8 cellular contexts compared by ENCODE assay signal in the genomic region with DNA sequence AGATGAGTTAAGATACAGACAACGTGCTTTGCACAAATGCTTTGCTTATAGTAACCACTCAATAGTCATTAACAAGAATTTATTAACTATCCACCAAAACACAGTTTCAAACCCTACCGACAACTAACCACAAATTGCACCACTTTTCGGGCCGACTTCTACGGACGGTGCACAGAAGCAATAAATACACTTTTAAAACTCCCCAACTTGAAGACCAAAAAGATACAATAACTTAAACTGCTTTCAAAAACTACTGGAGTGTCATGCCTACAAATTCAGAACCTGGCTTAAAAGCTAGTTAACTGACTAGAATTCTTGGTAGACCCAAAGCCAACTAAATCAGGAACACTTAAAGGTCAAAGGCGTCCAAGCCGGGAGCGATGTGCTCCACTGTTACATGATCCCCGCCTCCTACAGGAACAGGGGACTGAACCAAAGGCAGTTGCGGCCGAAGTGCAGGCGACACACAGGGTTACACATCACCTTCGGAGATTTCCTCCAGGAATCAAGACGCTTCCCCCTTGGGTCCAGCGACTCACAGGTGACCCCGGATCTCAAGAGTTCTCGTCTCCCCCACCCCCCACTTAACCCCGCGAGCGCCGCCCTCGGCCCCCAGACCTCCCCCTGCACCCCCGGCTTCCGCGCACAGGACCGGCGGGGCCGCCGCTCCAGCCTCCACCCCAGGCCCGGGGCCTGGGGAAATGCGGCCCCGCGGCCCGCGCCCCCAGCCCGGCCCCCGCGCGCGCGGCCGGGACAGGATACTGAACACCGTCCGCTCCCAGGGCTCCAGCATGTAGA. TPM values are rescaled to one million over a fixed set of nuclear protein-coding genes. Genes with fewer than 3 reads are reported as not detected.
A peak's percentile ranks its signal among the peaks of the same experiment; 100 is the strongest.
DNase-seq lines count a peak whose midpoint lies in the region; ATAC-seq and TF ChIP-seq lines count a peak whose summit lies in the region.

No MANE protein-coding gene starts in this region.

- TF ChIP-seq POLR2A in Peyer's patch (IDR thresholded peaks at IDR 0.05) (no peak), gastrocnemius medialis (IDR thresholded peaks at IDR 0.05) (no peak)

- H3K4me1 Mint-ChIP-seq in brain: peaks cover 33% of the 10 kb centered on the region

- in situ Hi-C loops in gastrocnemius medialis (cut with MboI; ENCODE audit: low sequenced_read_pairs in 4 of 4): no loop called here

- peak overlapping the region; percentile 87 to 96 (median 93) for H3K27ac Mint-ChIP-seq in brain

- H3K4me3 ChIP-seq in HUES64 (ENCODE audit: low read length) (peak overlapping the region; percentile 88), Peyer's patch (peak overlapping the region; percentile 67 to 95 (median 84)), iPS-18a (ENCODE audit: low read length) (peak overlapping the region; percentile 70), gastrocnemius medialis (peak overlapping the region; percentile 53 to 73 (median 62))

- H3K4me1 ChIP-seq in HUES64 (ENCODE audit: insufficient read depth, low read length): peaks cover 22% of the 10 kb centered on the region
- H3K4me1 ChIP-seq in Peyer's patch: peaks cover 0 to 22% (median 0%) of the 10 kb centered on the region in 4 donors
- peaks cover 9% of the 10 kb centered on the region for H3K4me1 ChIP-seq in iPS-18a (ENCODE audit: control insufficient read depth, low read depth, low read length)
- peaks cover 12 to 21% of the 10 kb centered on the region in 2 donors for H3K4me1 ChIP-seq in gastrocnemius medialis

- peaks cover 17% of the 10 kb centered on the region for H3K36me3 Mint-ChIP-seq in brain

- no peaks in the 10 kb centered on the region for H3K27me3 ChIP-seq in HUES64 (ENCODE audit: insufficient read depth, low read length)
- H3K27me3 ChIP-seq in Peyer's patch: no peaks in the 10 kb centered on the region
- no peaks in the 10 kb centered on the region for H3K27me3 ChIP-seq in iPS-18a (ENCODE audit: control insufficient read depth, insufficient read depth, low read length)
- H3K27me3 ChIP-seq in gastrocnemius medialis: no peaks in the 10 kb centered on the region

- peak overlapping the region; percentile 89 to 94 (median 93) for H3K4me3 Mint-ChIP-seq in brain

- no peaks in the 10 kb centered on the region for H3K9me3 Mint-ChIP-seq in brain

- H3K9ac ChIP-seq in HUES64 (ENCODE audit: low read depth, low read length) (peak overlapping the region; percentile 89), iPS-18a (ENCODE audit: low read length) (peak overlapping the region; percentile 70)

- H3K9me3 ChIP-seq in HUES64 (ENCODE audit: insufficient read depth, low read depth, low read length): no peaks in the 10 kb centered on the region
- H3K9me3 ChIP-seq in Peyer's patch: no peaks in the 10 kb centered on the region
- H3K9me3 ChIP-seq in iPS-18a (ENCODE audit: control insufficient read depth, low read depth, low read length): no peaks in the 10 kb centered on the region
- no peaks in the 10 kb centered on the region for H3K9me3 ChIP-seq in gastrocnemius medialis

- intact Hi-C loops in gastrocnemius medialis (cut with DNase I; ENCODE audit: low total_unique reads): loop anchor here (1.0 to 10.0 kb wide), 6 partner anchors 36 to 523 kb away; a partner anchor contains a TSS

- peak overlapping the region; percentile 94 for H3K27ac ChIP-seq in HUES64 (ENCODE audit: low read depth, low read length)
- H3K27ac ChIP-seq in Peyer's patch: peak overlapping the region; percentile 82 to 98 (median 92)
- no peak overlapping the region for H3K27ac ChIP-seq in iPS-18a (ENCODE audit: low read length)
- peak overlapping the region; percentile 89 to 91 (median 90) for H3K27ac ChIP-seq in gastrocnemius medialis

- DNase-seq in EH (ENCODE audit: low read depth): peak; percentile 68
- peak; percentile 29 to 80 (median 72) for DNase-seq in Peyer's patch
- DNase-seq in gastrocnemius medialis: peak; percentile 37 to 66
- DNase-seq in amniotic stem cell (lab: John Stamatoyannopoulos, UW): no peak

- under 1% methylated on average over 42 of the region's 45 CpGs for WGBS in HUES64

- TF ChIP-seq CTCF in Peyer's patch (IDR thresholded peaks at IDR 0.05) (no peak), brain (conservative IDR thresholded peaks at IDR 0.05) (no peak), gastrocnemius medialis (IDR thresholded peaks at IDR 0.05 in 4 of 5, conservative IDR thresholded peaks at IDR 0.05 in 1 of 5) (no peak)

- peaks cover 3% of the 10 kb centered on the region for H3K27me3 Mint-ChIP-seq in brain

- ATAC-seq in GM21619 (IDR thresholded peaks at IDR 0.05; ENCODE audit: unreplicated experiment) (peak; percentile 18), gastrocnemius medialis (peak; percentile 73 to 78)

- H3K36me3 ChIP-seq in HUES64 (ENCODE audit: insufficient read depth, low read length) (peaks cover under 1% of the 10 kb centered on the region), Peyer's patch (peaks cover 0 to 3% (median 0%) of the 10 kb centered on the region in 3 donors), iPS-18a (ENCODE audit: control insufficient read depth, low read depth, low read length) (no peaks in the 10 kb centered on the region), gastrocnemius medialis (peaks cover 0 to under 1% of the 10 kb centered on the region in 2 donors)

RNA-seq across cellular contexts. Expression of a gene that starts 0.5 kb away (rescaled TPM):
- 23.0 TPM for polyA plus RNA-seq in HUES64 (2013, experiment 1 of 2)
- 27.6 TPM for polyA plus RNA-seq in HUES64 (2013, experiment 2 of 2)
- 10 to 100 TPM; 17.0 to 31.4 (median 21.7) TPM for total RNA-seq in Peyer's patch
- polyA plus RNA-seq in brain (ENCODE audit: insufficient read depth, low read depth, low replicate concordance): 24.1 TPM
- total RNA-seq in gastrocnemius medialis: 10 to 100 TPM in 2 of 4 donors, 1 to 10 TPM in 2; 6.4 to 14.0 (median 10.2) TPM
